In genomic region chr1:182633031-182633430, GRCh38 we compare ENCODE assay signal across 21 cellular contexts. TPM values are rescaled to one million over a fixed set of nuclear protein-coding genes. Genes with fewer than 3 reads are reported as not detected.
DNase-seq lines count a peak whose midpoint lies in the region; ATAC-seq, FAIRE-seq and TF ChIP-seq lines count a peak whose summit lies in the region.
"Had no signal": no experiment of that assay in that cellular context is flagged by ENCODE, and none has a peak within 500 bp of the region (broad histone marks: within the 10 kb centered on the region; RNA-seq: fewer than 3 reads in every experiment).

No MANE protein-coding gene starts in this region.

- peaks cover 38% of the 10 kb centered on the region for H3K27me3 Mint-ChIP-seq in activated naive CD8-positive, alpha-beta T cell treated with anti-CD3 and anti-CD28 coated beads, Interleukin-2, amount 50 U/mL, for 24 hours
- H3K27me3 Mint-ChIP-seq in activated naive CD8-positive, alpha-beta T cell treated with anti-CD3 and anti-CD28 coated beads for 36 hours = peaks cover 39% of the 10 kb centered on the region
- H3K27me3 Mint-ChIP-seq in type B pancreatic cell = no peaks in the 10 kb centered on the region

- H3K9me3 ChIP-seq in OCI-LY1 (ENCODE audit: low read length) (no peaks in the 10 kb centered on the region), K562 (replicated peaks; ENCODE audit: control insufficient read depth, insufficient read depth, low read depth, low read length) (no peaks in the 10 kb centered on the region)
- H3K9me3 ChIP-seq: Peyer's patch had no signal

- TF ChIP-seq EP300 in K562 (IDR thresholded peaks at IDR 0.05; ENCODE audit: low read length) = no peak

- no peaks in the 10 kb centered on the region for H3K79me2 ChIP-seq in OCI-LY1 (ENCODE audit: insufficient read depth, low read length)
- no peaks in the 10 kb centered on the region for H3K79me2 ChIP-seq in K562 (ENCODE audit: control insufficient read depth, insufficient read depth, low read length)

- in situ Hi-C loops in K562 (cut with MboI) = no loop called here

- no peaks in the 10 kb centered on the region for H4K20me1 ChIP-seq in OCI-LY1 (ENCODE audit: insufficient read depth, low read length)
- H4K20me1 ChIP-seq in K562 (replicated peaks; ENCODE audit: control insufficient read depth, insufficient read depth, low read length) = no peaks in the 10 kb centered on the region

- no peak overlapping the region for H3K4me3 Mint-ChIP-seq in activated naive CD8-positive, alpha-beta T cell treated with anti-CD3 and anti-CD28 coated beads, Interleukin-2, amount 50 U/mL, for 24 hours
- H3K4me3 Mint-ChIP-seq in activated naive CD8-positive, alpha-beta T cell treated with anti-CD3 and anti-CD28 coated beads for 36 hours = no peak overlapping the region
- H3K4me3 Mint-ChIP-seq in type B pancreatic cell = no peak overlapping the region
- H3K4me3 Mint-ChIP-seq: HFFc6 had no signal

- POLR2A ChIA-PET in K562 (lab: Yijun Ruan, JAX) = interaction anchor here (1.0 to 1.7 kb wide), 2 partner anchors 15 to 33 kb away, joined by 4 to 5 read pairs; no protein-coding TSS in a partner anchor

- H3K27ac ChIP-seq in OCI-LY1 (ENCODE audit: low read depth, low read length, poor library complexity, severe bottlenecking) (peak overlapping the region; percentile 88), K562 (ENCODE audit: extremely low read depth, low read depth, low read length) (no peak overlapping the region)
- H3K27ac ChIP-seq: KMS-11, Peyer's patch, SK-N-MC had no signal

- no peaks in the 10 kb centered on the region for H3K9me2 ChIP-seq in OCI-LY1 (ENCODE audit: low read depth, low read length)

- no peak overlapping the region for H3K4me3 ChIP-seq in OCI-LY1 (ENCODE audit: low read depth, low read length, poor library complexity, severe bottlenecking)
- no peak overlapping the region for H3K4me3 ChIP-seq in K562
- H3K4me3 ChIP-seq: Peyer's patch, SK-N-MC had no signal

- H2AFZ ChIP-seq in OCI-LY1 (ENCODE audit: low read length) (no peak overlapping the region), K562 (ENCODE audit: low read depth, low read length) (no peak overlapping the region)

- H3K36me3 Mint-ChIP-seq in activated naive CD8-positive, alpha-beta T cell treated with anti-CD3 and anti-CD28 coated beads, Interleukin-2, amount 50 U/mL, for 24 hours (ENCODE audit: low read depth) = no peaks in the 10 kb centered on the region
- no peaks in the 10 kb centered on the region for H3K36me3 Mint-ChIP-seq in activated naive CD8-positive, alpha-beta T cell treated with anti-CD3 and anti-CD28 coated beads for 36 hours
- H3K36me3 Mint-ChIP-seq in type B pancreatic cell = no peaks in the 10 kb centered on the region
- H3K36me3 Mint-ChIP-seq: CD8-positive, alpha-beta memory T cell had no signal

- H3K4me1 Mint-ChIP-seq in activated naive CD8-positive, alpha-beta T cell treated with anti-CD3 and anti-CD28 coated beads, Interleukin-2, amount 50 U/mL, for 24 hours = peaks cover 42% of the 10 kb centered on the region
- H3K4me1 Mint-ChIP-seq in activated naive CD8-positive, alpha-beta T cell treated with anti-CD3 and anti-CD28 coated beads for 36 hours = peaks cover 34% of the 10 kb centered on the region
- peaks cover 49% of the 10 kb centered on the region for H3K4me1 Mint-ChIP-seq in type B pancreatic cell (ENCODE audit: unreplicated experiment)

- H3K9ac ChIP-seq in OCI-LY1 (ENCODE audit: low read length) = peak overlapping the region; percentile 43; the same call in 1 of the 2 replicates
- no peak overlapping the region for H3K9ac ChIP-seq in K562 (ENCODE audit: insufficient read depth in 1 of 2, low read depth in 2 of 2, low read length in 2 of 2)
- H3K9ac ChIP-seq: KMS-11 had no signal

- H3K4me2 ChIP-seq in OCI-LY1 (ENCODE audit: low read length) (peak overlapping the region; percentile 74; the same call in 1 of the 2 replicates), K562 (ENCODE audit: insufficient read depth, low read length) (no peak overlapping the region)
- H3K4me2 ChIP-seq: KMS-11 had no signal

- TF ChIP-seq RAD21 in K562 (CRISPR knock-in tag; conservative IDR thresholded peaks at IDR 0.05 in 1 of 2, IDR thresholded peaks at IDR 0.05 in 1 of 2) = no peak

- no peak for TF ChIP-seq POLR2A in K562 (conservative IDR thresholded peaks at IDR 0.05)

- H3K9me3 Mint-ChIP-seq in activated naive CD8-positive, alpha-beta T cell treated with anti-CD3 and anti-CD28 coated beads, Interleukin-2, amount 50 U/mL, for 24 hours = no peaks in the 10 kb centered on the region
- no peaks in the 10 kb centered on the region for H3K9me3 Mint-ChIP-seq in activated naive CD8-positive, alpha-beta T cell treated with anti-CD3 and anti-CD28 coated beads for 36 hours
- no peaks in the 10 kb centered on the region for H3K9me3 Mint-ChIP-seq in type B pancreatic cell
- H3K9me3 Mint-ChIP-seq: CD8-positive, alpha-beta memory T cell; HFFc6 had no signal

- no peak for TF ChIP-seq CTCF in OCI-LY1 (IDR thresholded peaks at IDR 0.05; ENCODE audit: low read length)
- TF ChIP-seq CTCF in K562 (IDR thresholded peaks at IDR 0.05 in 2 of 3, conservative IDR thresholded peaks at IDR 0.05 in 1 of 3; ENCODE audit: insufficient read depth in 2 of 3, low read depth in 1 of 3, low read length in 3 of 3) = no peak
- no peak for TF ChIP-seq CTCF in type B pancreatic cell (conservative IDR thresholded peaks at IDR 0.05)

- no peaks in the 10 kb centered on the region for H3K9me1 ChIP-seq in K562 (ENCODE audit: control insufficient read depth, insufficient read depth, low read length)

- H3K36me3 ChIP-seq in OCI-LY1 (ENCODE audit: insufficient read depth, low read length) = no peaks in the 10 kb centered on the region
- H3K36me3 ChIP-seq in K562 (ENCODE audit: control insufficient read depth, insufficient read depth, low read length) = no peaks in the 10 kb centered on the region
- H3K36me3 ChIP-seq: Peyer's patch had no signal

- ATAC-seq in activated naive CD8-positive, alpha-beta T cell treated with anti-CD3 and anti-CD28 coated beads, Interleukin-2, amount 50 U/mL, for 24 hours = no peak
- ATAC-seq in K562 = no peak
- no peak for ATAC-seq in GM18502 (IDR thresholded peaks at IDR 0.05; ENCODE audit: poor library complexity, unreplicated experiment)

- H3K27ac Mint-ChIP-seq in activated naive CD8-positive, alpha-beta T cell treated with anti-CD3 and anti-CD28 coated beads, Interleukin-2, amount 50 U/mL, for 24 hours = peak overlapping the region; percentile 33
- H3K27ac Mint-ChIP-seq in activated naive CD8-positive, alpha-beta T cell treated with anti-CD3 and anti-CD28 coated beads for 36 hours = no peak overlapping the region
- H3K27ac Mint-ChIP-seq in type B pancreatic cell = peak overlapping the region; percentile 46
- H3K27ac Mint-ChIP-seq: HFFc6 had no signal

- H3K27me3 ChIP-seq in OCI-LY1 (ENCODE audit: insufficient read depth, low read length) = no peaks in the 10 kb centered on the region
- peaks cover 41 to 42% of the 10 kb centered on the region in 2 experiments; a peak in 4 of 5 replicates for H3K27me3 ChIP-seq in K562 (ENCODE audit: control insufficient read depth in 2 of 2, insufficient read depth in 2 of 2, low read length in 2 of 2)
- H3K27me3 ChIP-seq: Peyer's patch had no signal

- intact Hi-C loops in K562 (cut with micrococcal nuclease) = no loop called here

- CTCF ChIA-PET in K562 (lab: Yijun Ruan, JAX; ENCODE audit: low intra/inter-chr PET ratio) = no interaction called here

- no peaks in the 10 kb centered on the region for H3F3A ChIP-seq in OCI-LY1 (ENCODE audit: insufficient read depth, low read length)

- H3K4me1 ChIP-seq in OCI-LY1 (ENCODE audit: insufficient read depth, low read length, severe bottlenecking) (peaks cover 65% of the 10 kb centered on the region), K562 (replicated peaks in 1 of 2; ENCODE audit: control insufficient read depth in 2 of 2, insufficient read depth in 2 of 2, low read length in 2 of 2) (no peaks in the 10 kb centered on the region; a peak in 1 of 5 replicates)

- no TSS peak for BruUV-seq in K562 (replicated peaks; lab: Mats Ljungman, UMichigan)

- no peak for FAIRE-seq in K562 (lab: Jason Lieb, UNC)
- FAIRE-seq: D721Med had no signal

- no peak for DNase-seq in activated naive CD8-positive, alpha-beta T cell treated with anti-CD3 and anti-CD28 coated beads, Interleukin-2, amount 50 U/mL, for 24 hours
- no peak for DNase-seq in activated naive CD8-positive, alpha-beta T cell treated with anti-CD3 and anti-CD28 coated beads for 36 hours
- DNase-seq in K562 (ENCODE audit: extremely low read depth in 1 of 4, low spot score in 3 of 4) (no peak), type B pancreatic cell (ENCODE audit: extremely low spot score, unreplicated experiment) (no peak), T1000 (lab: John Stamatoyannopoulos, UW) (no peak), NCI-H345 treated with DMSO at 0.1 percent for 48 hours (lab: John Stamatoyannopoulos, UW; ENCODE audit: unreplicated experiment) (no peak)
- DNase-seq: CD8-positive, alpha-beta memory T cell; DMS79; GOT3; HFFc6; NCI-H187 treated with DMSO at 0.1 percent for 48 hours; NCI-H226 had no signal

RNA-seq across cellular contexts. Expression of gene RGS16, which starts 28.8 kb away (rescaled TPM):
- total RNA-seq in activated naive CD8-positive, alpha-beta T cell treated with anti-CD3 and anti-CD28 coated beads for 36 hours = 10 to 100 TPM; 68.1 to 70.7 TPM
- 0.32 and 0.42 TPM in 2 replicates for total RNA-seq in K562 (2011; cell fraction: chromatin; rRNA removed; ENCODE audit: low replicate concordance)
- total RNA-seq in K562 (2011; cell fraction: nucleolus; rRNA removed) = 0.13 and 0.17 TPM in 2 replicates
- not detected in 2 replicates for total RNA-seq in K562 (2011; cell fraction: nucleoplasm; rRNA removed)
- total RNA-seq in K562 (2014; rRNA removed) = 0.37 and 0.50 TPM in 2 replicates
- total RNA-seq in K562 (2014; rRNA removed; fragmentation: Illumina TruSeq; extraction: Trizol) = 0.26 and 0.36 TPM in 2 replicates
- 0.15 and 0.29 TPM in 2 replicates for total RNA-seq in K562 (2015; rRNA removed; fragmentation: Illumina TruSeq; extraction: Trizol)
- 0.38 and 0.55 TPM in 2 replicates for total RNA-seq in K562 (2021)
- polyA plus RNA-seq in K562 (2011; rRNA removed) = 0.09 and 0.20 TPM in 2 replicates
- polyA plus RNA-seq in K562 (2011; cell fraction: cytosol; rRNA removed) = 0.13 and 0.34 TPM in 2 replicates
- 0.06 and 0.31 TPM in 2 replicates for polyA plus RNA-seq in K562 (2011; cell fraction: nucleus; rRNA removed)
- polyA plus RNA-seq in K562 (2012) = 0.40 and 1.7 TPM in 2 replicates
- 0.52 and 0.62 TPM in 2 replicates for polyA plus RNA-seq in K562 (2014; fragmentation: Illumina TruSeq; extraction: Trizol)
- under 1 TPM; 0.07 to 0.21 TPM for polyA plus RNA-seq in K562 (2014; fragmentation: Nextera tagmentation; extraction: Ambion mirVana)
- polyA plus RNA-seq in K562 (2014; rRNA removed) = 0.53 and 0.66 TPM in 2 replicates
- 0.32 TPM in 1 of 2 replicates, not detected in the other for polyA minus RNA-seq in K562 (2011; rRNA and poly(A)+ RNA removed)
- not detected in 2 replicates for polyA minus RNA-seq in K562 (2011; cell fraction: cytosol; rRNA and poly(A)+ RNA removed)
- 0.11 and 0.40 TPM in 2 replicates for polyA minus RNA-seq in K562 (2011; cell fraction: nucleus; rRNA and poly(A)+ RNA removed)
- total RNA-seq in type B pancreatic cell (ENCODE audit: low replicate concordance) = 9.7 and 14.6 TPM in 2 replicates
- total RNA-seq: M059J had no signal

RNA-seq across cellular contexts. Expression of gene RNASEL, which starts 44.0 kb away (rescaled TPM):
- total RNA-seq in activated naive CD8-positive, alpha-beta T cell treated with anti-CD3 and anti-CD28 coated beads for 36 hours = 1 to 10 TPM; 4.1 to 4.3 TPM
- total RNA-seq in K562 (2011; cell fraction: chromatin; rRNA removed; ENCODE audit: low replicate concordance) = 7.7 and 12.7 TPM in 2 replicates
- total RNA-seq in K562 (2011; cell fraction: nucleolus; rRNA removed) = 5.3 and 5.8 TPM in 2 replicates
- 10.9 and 15.1 TPM in 2 replicates for total RNA-seq in K562 (2011; cell fraction: nucleoplasm; rRNA removed)
- 5.4 and 6.2 TPM in 2 replicates for total RNA-seq in K562 (2014; rRNA removed)
- 8.6 and 8.7 TPM in 2 replicates for total RNA-seq in K562 (2014; rRNA removed; fragmentation: Illumina TruSeq; extraction: Trizol)
- total RNA-seq in K562 (2015; rRNA removed; fragmentation: Illumina TruSeq; extraction: Trizol) = 8.4 and 9.1 TPM in 2 replicates
- total RNA-seq in K562 (2021) = 5.4 and 5.7 TPM in 2 replicates
- 4.2 and 8.6 TPM in 2 replicates for polyA plus RNA-seq in K562 (2011; rRNA removed)
- 2.0 and 2.2 TPM in 2 replicates for polyA plus RNA-seq in K562 (2011; cell fraction: cytosol; rRNA removed)
- 5.7 and 8.2 TPM in 2 replicates for polyA plus RNA-seq in K562 (2011; cell fraction: nucleus; rRNA removed)
- 6.4 and 9.3 TPM in 2 replicates for polyA plus RNA-seq in K562 (2012)
- 6.2 and 7.2 TPM in 2 replicates for polyA plus RNA-seq in K562 (2014; fragmentation: Illumina TruSeq; extraction: Trizol)
- polyA plus RNA-seq in K562 (2014; fragmentation: Nextera tagmentation; extraction: Ambion mirVana) = 10 to 100 TPM in 1 of 2 experiments, 1 to 10 TPM in 1; 4.3 to 11.1 TPM
- polyA plus RNA-seq in K562 (2014; rRNA removed) = 5.1 and 5.6 TPM in 2 replicates
- 8.0 and 12.0 TPM in 2 replicates for polyA minus RNA-seq in K562 (2011; rRNA and poly(A)+ RNA removed)
- 1.3 and 3.3 TPM in 2 replicates for polyA minus RNA-seq in K562 (2011; cell fraction: cytosol; rRNA and poly(A)+ RNA removed)
- polyA minus RNA-seq in K562 (2011; cell fraction: nucleus; rRNA and poly(A)+ RNA removed) = 4.3 and 5.2 TPM in 2 replicates
- total RNA-seq in type B pancreatic cell (ENCODE audit: low replicate concordance) = 4.2 and 5.0 TPM in 2 replicates

RNA-seq across cellular contexts. Expression of gene RGS8, which starts 51.4 kb away (rescaled TPM):
- not detected for total RNA-seq in activated naive CD8-positive, alpha-beta T cell treated with anti-CD3 and anti-CD28 coated beads for 36 hours
- total RNA-seq in K562 (2011; cell fraction: chromatin; rRNA removed; ENCODE audit: low replicate concordance) = not detected in 2 replicates
- not detected in 2 replicates for total RNA-seq in K562 (2011; cell fraction: nucleolus; rRNA removed)
- total RNA-seq in K562 (2011; cell fraction: nucleoplasm; rRNA removed) = not detected in 2 replicates
- total RNA-seq in K562 (2014; rRNA removed) = not detected in 2 replicates
- not detected in 2 replicates for total RNA-seq in K562 (2014; rRNA removed; fragmentation: Illumina TruSeq; extraction: Trizol)
- total RNA-seq in K562 (2015; rRNA removed; fragmentation: Illumina TruSeq; extraction: Trizol) = not detected in 2 replicates
- total RNA-seq in K562 (2021) = not detected in 2 replicates
- polyA plus RNA-seq in K562 (2011; rRNA removed) = not detected in 2 replicates
- polyA plus RNA-seq in K562 (2011; cell fraction: cytosol; rRNA removed) = not detected in 2 replicates
- not detected in 2 replicates for polyA plus RNA-seq in K562 (2011; cell fraction: nucleus; rRNA removed)
- polyA plus RNA-seq in K562 (2012) = not detected in 2 replicates
- polyA plus RNA-seq in K562 (2014; fragmentation: Illumina TruSeq; extraction: Trizol) = not detected in 2 replicates
- not detected for polyA plus RNA-seq in K562 (2014; fragmentation: Nextera tagmentation; extraction: Ambion mirVana)
- polyA plus RNA-seq in K562 (2014; rRNA removed) = not detected in 2 replicates
- not detected in 2 replicates for polyA minus RNA-seq in K562 (2011; rRNA and poly(A)+ RNA removed)
- not detected in 2 replicates for polyA minus RNA-seq in K562 (2011; cell fraction: cytosol; rRNA and poly(A)+ RNA removed)
- polyA minus RNA-seq in K562 (2011; cell fraction: nucleus; rRNA and poly(A)+ RNA removed) = not detected in 2 replicates
- 0.33 and 1.1 TPM in 2 replicates for total RNA-seq in type B pancreatic cell (ENCODE audit: low replicate concordance)
- total RNA-seq: CD8-positive, alpha-beta memory T cell; HFFc6; HT-29; M059J; Peyer's patch had no signal
- polyA plus RNA-seq: BJ; CD8-positive, alpha-beta memory T cell had no signal
